In genomic region chr12:1282670-1283361, GRCh38 we compare ENCODE assay signal across 15 cellular contexts.
DNase-seq lines count a peak whose midpoint lies in the region; ATAC-seq, FAIRE-seq and TF ChIP-seq lines count a peak whose summit lies in the region.
"Had no signal": no experiment of that assay in that cellular context is flagged by ENCODE, and none has a peak within 500 bp of the region (broad histone marks: within the 10 kb centered on the region; RNA-seq: fewer than 3 reads in every experiment).

No MANE protein-coding gene starts in this region.

- no peaks in the 10 kb centered on the region; the same call in 1 of the 2 replicates for H3K27me3 Mint-ChIP-seq in HFFc6 (ENCODE audit: insufficient read depth)
- H3K27me3 Mint-ChIP-seq: stimulated activated naive CD8-positive, alpha-beta T cell treated with anti-CD3 and anti-CD28 coated beads, Interleukin-15, amount 100 ng/mL, for 72 hours had no signal

- H3K4me1 ChIP-seq in tibial nerve = peaks cover 0 to 6% (median 0%) of the 10 kb centered on the region in 4 donors
- no peaks in the 10 kb centered on the region for H3K4me1 ChIP-seq in thyroid gland

- intact Hi-C loops in thyroid gland (cut with DNase I) = no loop called here

- no peak for FAIRE-seq in HTR-8/SVneo (lab: Jason Lieb, UNC)

- H3K4me3 Mint-ChIP-seq in HFFc6 = peak overlapping the region; percentile 70
- H3K4me3 Mint-ChIP-seq: activated T-cell treated with anti-CD3 and anti-CD28 coated beads, Interleukin-2, amount 50 U/mL, for 72 hours; CD8-positive, alpha-beta T cell; stimulated activated naive CD8-positive, alpha-beta T cell treated with anti-CD3 and anti-CD28 coated beads, Interleukin-15, amount 100 ng/mL, for 72 hours had no signal

- H3K36me3 ChIP-seq in tibial nerve (no peaks in the 10 kb centered on the region), thyroid gland (no peaks in the 10 kb centered on the region)
- H3K36me3 ChIP-seq: brain microvascular endothelial cell had no signal

- no peaks in the 10 kb centered on the region for H3K9me3 ChIP-seq in tibial nerve
- H3K9me3 ChIP-seq in thyroid gland = no peaks in the 10 kb centered on the region

- H3K27ac ChIP-seq in tibial nerve (peak overlapping the region in 2 of 4 donors; percentile 13 to 55), thyroid gland (peak overlapping the region in 1 of 3 donors; percentile 3)
- H3K27ac ChIP-seq: brain microvascular endothelial cell, PC-9 had no signal

- WGBS in tibial nerve, 2 donors = 55 to 66% methylated on average over 5 of the region's 5 CpGs
- WGBS in thyroid gland, 2 donors = 71 to 82% methylated on average over 5 of the region's 5 CpGs

- H3K4me3 ChIP-seq in choroid plexus epithelial cell (ENCODE audit: low read depth, low read length) (no peak overlapping the region), tibial nerve (no peak overlapping the region), thyroid gland (replicated peaks in 1 of 3) (no peak overlapping the region)
- H3K4me3 ChIP-seq: PC-9 had no signal

- H3K36me3 Mint-ChIP-seq in HFFc6 (ENCODE audit: low read depth) = peaks cover 3% of the 10 kb centered on the region; the same call in 1 of the 2 replicates

- no peak for TF ChIP-seq CTCF in HFFc6 (IDR thresholded peaks at IDR 0.05)
- TF ChIP-seq CTCF in choroid plexus epithelial cell (conservative IDR thresholded peaks at IDR 0.05; ENCODE audit: low read depth, low read length) = no peak
- no peak for TF ChIP-seq CTCF in tibial nerve (IDR thresholded peaks at IDR 0.05)
- no peak for TF ChIP-seq CTCF in thyroid gland (IDR thresholded peaks at IDR 0.05)

- no peaks in the 10 kb centered on the region for H3K9me3 Mint-ChIP-seq in HFFc6
- H3K9me3 Mint-ChIP-seq: activated T-cell treated with anti-CD3 and anti-CD28 coated beads, Interleukin-2, amount 50 U/mL, for 72 hours; CD8-positive, alpha-beta T cell; stimulated activated naive CD8-positive, alpha-beta T cell treated with anti-CD3 and anti-CD28 coated beads, Interleukin-15, amount 100 ng/mL, for 72 hours had no signal

- no peak for TF ChIP-seq EP300 in tibial nerve (IDR thresholded peaks at IDR 0.05)

- no peak for TF ChIP-seq POLR2A in tibial nerve (IDR thresholded peaks at IDR 0.05)
- no peak for TF ChIP-seq POLR2A in thyroid gland (IDR thresholded peaks at IDR 0.05)

- H3K27ac Mint-ChIP-seq in HFFc6 = peak overlapping the region; percentile 71
- H3K27ac Mint-ChIP-seq: activated T-cell treated with anti-CD3 and anti-CD28 coated beads, Interleukin-2, amount 50 U/mL, for 72 hours; CD8-positive, alpha-beta T cell; stimulated activated naive CD8-positive, alpha-beta T cell treated with anti-CD3 and anti-CD28 coated beads, Interleukin-15, amount 100 ng/mL, for 72 hours had no signal

- H3K4me1 Mint-ChIP-seq in HFFc6 (ENCODE audit: low read depth) = peaks cover 67% of the 10 kb centered on the region

- H3K27me3 ChIP-seq in tibial nerve = no peaks in the 10 kb centered on the region
- H3K27me3 ChIP-seq in thyroid gland = no peaks in the 10 kb centered on the region
- H3K27me3 ChIP-seq: brain microvascular endothelial cell had no signal

- no peak for DNase-seq in HFFc6
- peak; percentile 52 for DNase-seq in choroid plexus epithelial cell (ENCODE audit: low read depth)
- DNase-seq in iris pigment epithelial cell (ENCODE audit: low read depth) = peak; percentile 5
- peak; percentile 26 to 40 for DNase-seq in tibial nerve (ENCODE audit: low spot score in 2 of 2)
- DNase-seq in HTR-8/SVneo (ENCODE audit: insufficient read length, low spot score) = no peak
- DNase-seq in HCEC 1CT = no peak
- DNase-seq in thyroid gland = no peak
- DNase-seq: activated CD4-positive, alpha-beta T cell treated with anti-CD3 and anti-CD28 coated beads for 1 hour; activated T-cell treated with anti-CD3 and anti-CD28 coated beads, Interleukin-2, amount 50 U/mL, for 72 hours; CD8-positive, alpha-beta T cell; PC-9; retina; stimulated activated naive CD8-positive, alpha-beta T cell treated with anti-CD3 and anti-CD28 coated beads, Interleukin-15, amount 100 ng/mL, for 72 hours had no signal

- ATAC-seq in GM19397 (IDR thresholded peaks at IDR 0.05; ENCODE audit: unreplicated experiment) = no peak
- ATAC-seq: activated T-cell treated with anti-CD3 and anti-CD28 coated beads, Interleukin-2, amount 50 U/mL, for 72 hours; CD8-positive, alpha-beta T cell; stimulated activated naive CD8-positive, alpha-beta T cell treated with anti-CD3 and anti-CD28 coated beads, Interleukin-15, amount 100 ng/mL, for 72 hours had no signal

Comparison
In these comparisons a context has a peak if more than half of its experiments do, and no peak if none do; other contexts are left out.
1. DNase-seq: peak in choroid plexus epithelial cell (single experiment), iris pigment epithelial cell (single experiment) and tibial nerve (2 of 2); none in HFFc6 (single experiment), HTR-8/SVneo (single experiment), HCEC 1CT (single experiment) and thyroid gland (0 of 2).